Comparison of ENCODE assay signal across 8 cellular contexts in genomic region chr22:35257002-35257320, GRCh38. TPM values are rescaled to one million over a fixed set of nuclear protein-coding genes. Genes with fewer than 3 reads are reported as not detected.
A peak's percentile ranks its signal among the peaks of the same experiment; 100 is the strongest.
DNase-seq lines count a peak whose midpoint lies in the region; ATAC-seq and TF ChIP-seq lines count a peak whose summit lies in the region.

No MANE protein-coding gene starts in this region.

- H4K5ac ChIP-seq in H9 (ENCODE audit: insufficient read length, low read depth, low read length) = no peak overlapping the region

- H3K4me2 ChIP-seq in H9 (ENCODE audit: insufficient read depth, insufficient read length, low read length) = peak overlapping the region; percentile 100
- H3K4me2 ChIP-seq in SU-DHL-6 (ENCODE audit: low read depth, low read length, poor library complexity, severe bottlenecking) = peak overlapping the region; percentile 73

- peak overlapping the region; percentile 60; the same call in 1 of the 2 replicates for H3K14ac ChIP-seq in H9 (ENCODE audit: insufficient read depth, low read length)

- CTCF ChIA-PET in CD4-positive, alpha-beta T cell (lab: Charles Lee) = interaction anchor here (1.0 to 2.2 kb wide), 4 partner anchors 9 to 57 kb away, joined by 3 to 12 read pairs (median 4); partner anchors contain the start of gene TOM1

- WGBS in H9 (ENCODE audit: extremely low coverage, insufficient read length, low lambda C conversion rate) = no CpG with 5 or more reads among the region's 3 CpGs
- 5% methylated on average over 3 of the region's 3 CpGs for WGBS in right cardiac atrium

- H2BK20ac ChIP-seq in H9 (ENCODE audit: low read depth, low read length, poor library complexity, severe bottlenecking) = no peak overlapping the region

- H2BK12ac ChIP-seq in H9 (ENCODE audit: insufficient read length, low read depth, low read length) = no peak overlapping the region

- H3K27me3 ChIP-seq in CD4-positive, alpha-beta T cell (ENCODE audit: control insufficient read depth, insufficient read depth, low read length) = no peaks in the 10 kb centered on the region
- H3K27me3 ChIP-seq in H9 (ENCODE audit: insufficient read depth, low read length) (no peaks in the 10 kb centered on the region), SU-DHL-6 (ENCODE audit: low read length) (no peaks in the 10 kb centered on the region), right cardiac atrium (ENCODE audit: control insufficient read depth, insufficient read depth) (no peaks in the 10 kb centered on the region)

- no peaks in the 10 kb centered on the region for H3F3A ChIP-seq in SU-DHL-6 (ENCODE audit: insufficient read depth)

- no peak for DNase-seq in CD4-positive, alpha-beta T cell
- DNase-seq in H9 (no peak), right cardiac atrium (no peak), NCI-H1694 (lab: John Stamatoyannopoulos, UW) (no peak)
- no peak for DNase-seq in stimulated activated naive CD8-positive, alpha-beta T cell treated with anti-CD3 and anti-CD28 coated beads, Interleukin-15, Interleukin-2, amounts not matched to agents 100 U/mL and 50 U/mL, for 24 hours
- DNase-seq in effector CD4-positive, alpha-beta T cell = no peak

- intact Hi-C loops in CD4-positive, alpha-beta T cell (cut with DNase I, micrococcal nuclease) = loop anchor here (1.0 to 5.0 kb wide), 5 partner anchors 40 to 1520 kb away; partner anchors contain the start of genes TOM1 (in 2 of the 2) and IFT27 (in 1 of the 2)
- intact Hi-C loops in right cardiac atrium (cut with DNase I) = no loop called here

- no peaks in the 10 kb centered on the region for H3K79me1 ChIP-seq in H9 (ENCODE audit: insufficient read depth, low read depth, low read length, poor library complexity, severe bottlenecking)

- no peaks in the 10 kb centered on the region for H3K9me3 Mint-ChIP-seq in CD4-positive, alpha-beta T cell
- no peaks in the 10 kb centered on the region for H3K9me3 Mint-ChIP-seq in H9

- peak; percentile 6 for ATAC-seq in CD4-positive, alpha-beta T cell (ENCODE audit: poor library complexity)
- peak in 1 of 2 donors; percentile 12 for ATAC-seq in right cardiac atrium
- ATAC-seq in stimulated activated naive CD8-positive, alpha-beta T cell treated with anti-CD3 and anti-CD28 coated beads, Interleukin-15, Interleukin-2, amounts not matched to agents 100 U/mL and 50 U/mL, for 24 hours = peak; percentile 7
- no peak for ATAC-seq in HG03469 (IDR thresholded peaks at IDR 0.05; ENCODE audit: unreplicated experiment)

- H2BK120ac ChIP-seq in H9 (ENCODE audit: low read depth, low read length, poor library complexity, severe bottlenecking) = no peak overlapping the region

- H3T11ph ChIP-seq in H9 (ENCODE audit: low read length) = no peak overlapping the region

- H3K79me2 ChIP-seq in H9 (ENCODE audit: insufficient read depth, low read length) = peaks cover 6% of the 10 kb centered on the region; the same call in 1 of the 2 replicates
- H3K79me2 ChIP-seq in SU-DHL-6 (ENCODE audit: insufficient read depth, low read length) = peaks cover 41% of the 10 kb centered on the region

- peak overlapping the region; percentile 81 for H3K18ac ChIP-seq in H9 (ENCODE audit: insufficient read length, low read depth, low read length)

- H3K36me3 Mint-ChIP-seq in CD4-positive, alpha-beta T cell (ENCODE audit: low read depth) = peaks cover 7% of the 10 kb centered on the region
- H3K36me3 Mint-ChIP-seq in H9 (ENCODE audit: insufficient read depth in 1 of 3, low read depth in 3 of 3) = peaks cover 2 to 21% (median 18%) of the 10 kb centered on the region in 3 experiments; a peak in 6 of 7 replicates

- H3K4me3 ChIP-seq in SU-DHL-6 (ENCODE audit: insufficient read depth, low read length, poor library complexity, severe bottlenecking) = peak overlapping the region; percentile 86
- peak overlapping the region; percentile 99 for H3K4me3 ChIP-seq in right cardiac atrium (ENCODE audit: low read length)

- H3K23me2 ChIP-seq in H9 (ENCODE audit: insufficient read length, low read depth, low read length, poor library complexity, severe bottlenecking) = peaks cover 11% of the 10 kb centered on the region

- peak overlapping the region; percentile 93 for H3K4me3 Mint-ChIP-seq in CD4-positive, alpha-beta T cell
- peak overlapping the region; percentile 91 for H3K4me3 Mint-ChIP-seq in H9

- peak overlapping the region; percentile 63 for H3K56ac ChIP-seq in H9 (ENCODE audit: insufficient read length, low read depth, low read length)

- H3K9ac ChIP-seq in H9 (ENCODE audit: extremely low read depth, insufficient read length, low read length) (peak overlapping the region; percentile 97), SU-DHL-6 (ENCODE audit: low read length) (peak overlapping the region; percentile 96)

- no peak overlapping the region for H2AK5ac ChIP-seq in H9 (ENCODE audit: insufficient read length, low read length)

- H2BK15ac ChIP-seq in H9 (ENCODE audit: low read depth, low read length) = no peak overlapping the region

- no peaks in the 10 kb centered on the region for H3K9me3 ChIP-seq in CD4-positive, alpha-beta T cell (ENCODE audit: control insufficient read depth, low read length)
- no peaks in the 10 kb centered on the region for H3K9me3 ChIP-seq in H9 (ENCODE audit: control insufficient read depth, low read depth, low read length)
- no peaks in the 10 kb centered on the region for H3K9me3 ChIP-seq in SU-DHL-6 (ENCODE audit: insufficient read depth, low read length)
- no peaks in the 10 kb centered on the region for H3K9me3 ChIP-seq in right cardiac atrium (ENCODE audit: control insufficient read depth, low read length)

- TF ChIP-seq CTCF in CD4-positive, alpha-beta T cell (IDR thresholded peaks at IDR 0.05) = no peak
- TF ChIP-seq CTCF in H9 (conservative IDR thresholded peaks at IDR 0.05) (no peak), SU-DHL-6 (IDR thresholded peaks at IDR 0.05; ENCODE audit: insufficient read depth, low read length, poor library complexity, severe bottlenecking) (no peak)

- H3K27ac Mint-ChIP-seq in CD4-positive, alpha-beta T cell = peak overlapping the region; percentile 94
- peak overlapping the region; percentile 88 to 98 (median 97); a peak in 3 of 7 replicates for H3K27ac Mint-ChIP-seq in H9

- peaks cover 31% of the 10 kb centered on the region for H3K4me1 Mint-ChIP-seq in CD4-positive, alpha-beta T cell (ENCODE audit: low read depth)
- H3K4me1 Mint-ChIP-seq in H9 = peaks cover 24 to 25% of the 10 kb centered on the region in 2 experiments

- H3K23ac ChIP-seq in H9 (ENCODE audit: insufficient read length, low read depth, low read length) = no peak overlapping the region

- H4K8ac ChIP-seq in H9 (replicated peaks; ENCODE audit: insufficient read length, low read depth, low read length) = no peak overlapping the region

- H4K91ac ChIP-seq in H9 (ENCODE audit: insufficient read length, low read depth, low read length) = no peak overlapping the region

- H3K4me1 ChIP-seq in H9 (ENCODE audit: insufficient read depth, low read length) = no peaks in the 10 kb centered on the region
- H3K4me1 ChIP-seq in right cardiac atrium (ENCODE audit: control insufficient read depth, insufficient read depth, low read length) = peaks cover 3% of the 10 kb centered on the region

- peaks cover 4% of the 10 kb centered on the region for H3K27me3 Mint-ChIP-seq in CD4-positive, alpha-beta T cell
- H3K27me3 Mint-ChIP-seq in H9 (ENCODE audit: low read depth) = peaks cover 7% of the 10 kb centered on the region

- peak overlapping the region; percentile 80 for H2BK5ac ChIP-seq in H9 (ENCODE audit: insufficient read length, low read length)

- peak overlapping the region; percentile 21 for H3K27ac ChIP-seq in CD4-positive, alpha-beta T cell (ENCODE audit: low read depth, low read length)
- H3K27ac ChIP-seq in H9 (ENCODE audit: insufficient read length, low read depth, low read length) (no peak overlapping the region), SU-DHL-6 (ENCODE audit: low read depth, low read length) (peak overlapping the region; percentile 72), right cardiac atrium (ENCODE audit: low read length) (no peak overlapping the region)

- H3K4ac ChIP-seq in H9 (ENCODE audit: low read depth, low read length) = no peak overlapping the region

- H2AFZ ChIP-seq in H9 (ENCODE audit: low read length) (peak overlapping the region; percentile 100), SU-DHL-6 (ENCODE audit: low read depth, low read length, severe bottlenecking) (peak overlapping the region; percentile 73)

- H3K9me2 ChIP-seq in SU-DHL-6 (replicated peaks; ENCODE audit: insufficient read depth, low read length) = no peaks in the 10 kb centered on the region

- no peaks in the 10 kb centered on the region for H4K20me1 ChIP-seq in H9 (ENCODE audit: control insufficient read depth, insufficient read depth, insufficient read length)
- no peaks in the 10 kb centered on the region for H4K20me1 ChIP-seq in SU-DHL-6 (ENCODE audit: low read depth, low read length)

- POLR2A ChIA-PET in CD4-positive, alpha-beta T cell (lab: Charles Lee) = interaction anchor here (0.7 to 2.4 kb wide), 8 partner anchors 10 to 93 kb away, joined by 3 to 66 read pairs (median 10); partner anchors contain the start of gene TOM1

- H3K36me3 ChIP-seq in SU-DHL-6 (ENCODE audit: low read length) = no peaks in the 10 kb centered on the region

RNA-seq across cellular contexts. Expression of gene HMGXB4, which starts 0.3 kb away (rescaled TPM):
- 10 to 100 TPM; 41.4 to 44.1 TPM for total RNA-seq in CD4-positive, alpha-beta T cell
- total RNA-seq in H9 (2021) (32.5 and 33.5 TPM in 2 replicates), right cardiac atrium (10 to 100 TPM; 10.2 to 11.3 (median 10.7) TPM)
- polyA plus RNA-seq in right cardiac atrium = 5.7 TPM

RNA-seq across cellular contexts. Expression of gene TOM1, which starts 42.7 kb away (rescaled TPM):
- 100 to 1,000 TPM; 211 to 219 TPM for total RNA-seq in CD4-positive, alpha-beta T cell
- total RNA-seq in H9 (2021) = 22.3 and 23.9 TPM in 2 replicates
- 10 to 100 TPM; 54.0 to 75.9 (median 63.6) TPM for total RNA-seq in right cardiac atrium
- polyA plus RNA-seq in right cardiac atrium = 55.9 TPM

Comparison
In these comparisons a context has a peak if more than half of its experiments do, and no peak if none do; other contexts are left out.
1. H3K27ac ChIP-seq: peak in CD4-positive, alpha-beta T cell (single experiment) and SU-DHL-6 (single experiment); none in H9 (single experiment) and right cardiac atrium (single experiment).
2. intact Hi-C loops: an anchor here in CD4-positive, alpha-beta T cell (1.0 to 5.0 kb wide); none called in right cardiac atrium.